In the genomic region with DNA sequence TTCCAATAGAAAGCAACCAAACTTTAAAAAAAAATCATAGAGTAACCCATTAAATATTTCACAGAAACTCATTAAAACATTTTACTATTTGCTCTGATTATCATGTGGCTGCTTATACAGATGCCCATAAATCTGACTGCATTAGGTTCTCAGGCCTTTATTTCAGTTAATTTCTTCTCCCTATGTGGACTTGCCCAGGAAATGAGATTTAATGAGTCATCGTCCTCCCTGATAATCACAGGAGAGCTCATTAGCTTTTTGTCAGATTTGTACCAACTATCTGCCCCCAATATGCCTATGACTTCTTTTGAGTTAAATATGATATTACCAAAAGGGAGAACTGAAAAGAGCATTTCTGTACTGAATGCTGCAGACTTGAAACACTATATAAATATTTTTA, we compare ENCODE assay signal across 15 cellular contexts.
"Had no signal": no experiment of that assay in that cellular context is flagged by ENCODE, and none has a peak within 500 bp of the region (broad histone marks: within the 10 kb centered on the region; RNA-seq: fewer than 3 reads in every experiment).

No MANE protein-coding gene starts in this region.

- H3K9me3 ChIP-seq: thyroid gland had no signal

- ATAC-seq: activated T-cell treated with anti-CD3 and anti-CD28 coated beads, Interleukin-2, amount 50 U/mL, for 4 hours; T-cell had no signal

- H3K36me3 ChIP-seq: thyroid gland had no signal

- H3K4me1 Mint-ChIP-seq: neural crest cell, T-cell had no signal

- H3K27ac ChIP-seq: thyroid gland had no signal

- H3K4me3 Mint-ChIP-seq: activated naive CD4-positive, alpha-beta T cell treated with anti-CD3 and anti-CD28 coated beads for 36 hours; activated T-cell treated with anti-CD3 and anti-CD28 coated beads, Interleukin-2, amount 50 U/mL, for 4 hours; neural crest cell; T-cell had no signal

- DNase-seq: activated CD4-positive, alpha-beta T cell treated with anti-CD3 and anti-CD28 coated beads, Interleukin-2, amount 50 U/mL, for 1 hour; activated CD8-positive, alpha-beta memory T cell treated with anti-CD3 and anti-CD28 coated beads, Interleukin-2, amount 50 U/mL, for 4 hours; activated naive CD4-positive, alpha-beta T cell treated with anti-CD3 and anti-CD28 coated beads for 36 hours; activated T-cell treated with anti-CD3 and anti-CD28 coated beads, Interleukin-2, amount 50 U/mL, for 4 hours; effector CD4-positive, alpha-beta T cell; hippocampal formation; islet precursor cell; retina; stimulated activated CD4-positive, alpha-beta T cell treated with anti-CD3 and anti-CD28 coated beads, Interleukin-12 subunit alpha, Interleukin-12 subunit beta, amount 100 ng/mL, for 4 hours; stimulated activated CD4-positive, alpha-beta T cell treated with anti-CD3 and anti-CD28 coated beads, Interleukin-1b, Interleukin-23, amount 100 ng/mL, for 48 hours; stimulated activated CD8-positive, alpha-beta memory T cell treated with anti-CD3 and anti-CD28 coated beads, Interleukin-4, amount 100 ng/mL, for 48 hours; stimulated activated naive CD4-positive, alpha-beta T cell treated with Interleukin-2 at 50 U/mL for 16 hours; T-cell; thyroid gland had no signal

- H3K4me3 ChIP-seq: thyroid gland had no signal

- H3K9me3 Mint-ChIP-seq: activated naive CD4-positive, alpha-beta T cell treated with anti-CD3 and anti-CD28 coated beads for 36 hours; activated T-cell treated with anti-CD3 and anti-CD28 coated beads, Interleukin-2, amount 50 U/mL, for 4 hours; neural crest cell; T-cell had no signal

- H3K27ac Mint-ChIP-seq: activated naive CD4-positive, alpha-beta T cell treated with anti-CD3 and anti-CD28 coated beads for 36 hours; T-cell had no signal

- H3K27me3 ChIP-seq: thyroid gland had no signal

- H3K36me3 Mint-ChIP-seq: T-cell had no signal
